Comparison of ENCODE assay signal across 29 cellular contexts in genomic region chr16:10635367-10636021, GRCh38. TPM values are rescaled to one million over a fixed set of nuclear protein-coding genes. Genes with fewer than 3 reads are reported as not detected.
"Had no signal": no experiment of that assay in that cellular context is flagged by ENCODE, and none has a peak within 500 bp of the region (broad histone marks: within the 10 kb centered on the region; RNA-seq: fewer than 3 reads in every experiment).

No MANE protein-coding gene starts in this region.

- H3K4me3 ChIP-seq: pancreas, prostate gland, skin epidermis, tibial nerve had no signal

- H3K36me3 ChIP-seq: pancreas, prostate gland, tibial nerve had no signal

- H3K4me3 Mint-ChIP-seq: activated CD4-positive, alpha-beta T cell treated with anti-CD3 and anti-CD28 coated beads for 36 hours; activated T-cell treated with anti-CD3 and anti-CD28 coated beads, Interleukin-2, amount 50 U/mL, for 72 hours; central memory CD8-positive, alpha-beta T cell; dendritic cell treated with granulocyte-macrophage colony-stimulating factor and Interleukin-4, amounts not matched to agents 40 ng/mL and 50 ng/mL, for 4 days; endodermal cell; immature natural killer cell; mesothelial cell of epicardium; naive B cell; T-helper 2 cell treated with Interferon-gamma antibody and Interleukin-4, amounts not matched to agents 5 μg/mL and 100 μg/mL, for 36 hours had no signal

- H3K9me3 ChIP-seq: pancreas, prostate gland had no signal

- H3K27ac ChIP-seq: pancreas, prostate gland, skin epidermis, tibial nerve had no signal

- H3K9me3 Mint-ChIP-seq: activated T-cell treated with anti-CD3 and anti-CD28 coated beads, Interleukin-2, amount 50 U/mL, for 72 hours; central memory CD8-positive, alpha-beta T cell; immature natural killer cell; T-helper 2 cell treated with Interferon-gamma antibody and Interleukin-4, amounts not matched to agents 5 μg/mL and 100 μg/mL, for 36 hours had no signal

- H3K27me3 Mint-ChIP-seq: dendritic cell treated with granulocyte-macrophage colony-stimulating factor and Interleukin-4, amounts not matched to agents 40 ng/mL and 50 ng/mL, for 4 days had no signal

- H3K27me3 ChIP-seq: pancreas, tibial nerve had no signal

- H3K4me1 Mint-ChIP-seq: activated CD4-positive, alpha-beta T cell treated with anti-CD3 and anti-CD28 coated beads for 36 hours; central memory CD8-positive, alpha-beta T cell; immature natural killer cell; mesothelial cell of epicardium had no signal

- H3K4me1 ChIP-seq: pancreas, prostate gland, tibial nerve had no signal

- FAIRE-seq: pancreas had no signal

- H3K36me3 Mint-ChIP-seq: activated naive CD4-positive, alpha-beta T cell treated with anti-CD3 and anti-CD28 coated beads, Interleukin-2, amount 50 U/mL, for 72 hours; immature natural killer cell; mesothelial cell of epicardium had no signal

- DNase-seq: activated CD4-positive, alpha-beta T cell treated with anti-CD3 and anti-CD28 coated beads for 36 hours; activated CD4-positive, CD25-positive, alpha-beta regulatory T cell; activated naive CD4-positive, alpha-beta T cell; activated T-cell treated with anti-CD3 and anti-CD28 coated beads for 4 hours; activated T-cell treated with anti-CD3 and anti-CD28 coated beads, Interleukin-2, amount 50 U/mL, for 72 hours; endodermal cell; foreskin fibroblast; head of caudate nucleus; hypothalamus; immature natural killer cell; naive B cell; nucleus accumbens; pancreas; retina; stimulated activated CD4-positive, alpha-beta T cell treated with anti-CD3 and anti-CD28 coated beads, Interleukin-4, amount 100 ng/mL, for 4 hours; stimulated activated CD8-positive, alpha-beta memory T cell treated with anti-CD3 and anti-CD28 coated beads, Interleukin-4, amount 100 ng/mL, for 48 hours; stimulated activated naive CD4-positive, alpha-beta T cell had no signal

- ATAC-seq: activated CD4-positive, alpha-beta T cell treated with anti-CD3 and anti-CD28 coated beads for 36 hours; activated naive CD4-positive, alpha-beta T cell treated with anti-CD3 and anti-CD28 coated beads, Interleukin-2, amount 50 U/mL, for 72 hours; activated T-cell treated with anti-CD3 and anti-CD28 coated beads, Interleukin-2, amount 50 U/mL, for 72 hours; esophagus mucosa; pancreas; sciatic nerve had no signal

- H3K27ac Mint-ChIP-seq: activated CD4-positive, alpha-beta T cell treated with anti-CD3 and anti-CD28 coated beads for 36 hours; activated naive CD4-positive, alpha-beta T cell treated with anti-CD3 and anti-CD28 coated beads, Interleukin-2, amount 50 U/mL, for 72 hours; activated T-cell treated with anti-CD3 and anti-CD28 coated beads, Interleukin-2, amount 50 U/mL, for 72 hours; dendritic cell treated with granulocyte-macrophage colony-stimulating factor and Interleukin-4, amounts not matched to agents 40 ng/mL and 50 ng/mL, for 4 days; endodermal cell; immature natural killer cell; mesothelial cell of epicardium; T-helper 2 cell treated with Interferon-gamma antibody and Interleukin-4, amounts not matched to agents 5 μg/mL and 100 μg/mL, for 36 hours had no signal

RNA-seq across cellular contexts. Expression of gene EMP2, which starts 55.1 kb away (rescaled TPM):
- total RNA-seq: activated CD4-positive, alpha-beta T cell treated with anti-CD3 and anti-CD28 coated beads for 36 hours; activated naive CD4-positive, alpha-beta T cell treated with anti-CD3 and anti-CD28 coated beads, Interleukin-2, amount 50 U/mL, for 72 hours had no signal
- polyA plus RNA-seq: immature natural killer cell had no signal

RNA-seq across cellular contexts. Expression of gene TEKT5, which starts 59.2 kb away (rescaled TPM):
- total RNA-seq: activated naive CD4-positive, alpha-beta T cell treated with anti-CD3 and anti-CD28 coated beads, Interleukin-2, amount 50 U/mL, for 72 hours; esophagus mucosa; sciatic nerve; temporal lobe; tibial nerve had no signal
- polyA plus RNA-seq: immature natural killer cell, neural cell had no signal
